ENCODE assay signal across 10 cellular contexts in the genomic region with DNA sequence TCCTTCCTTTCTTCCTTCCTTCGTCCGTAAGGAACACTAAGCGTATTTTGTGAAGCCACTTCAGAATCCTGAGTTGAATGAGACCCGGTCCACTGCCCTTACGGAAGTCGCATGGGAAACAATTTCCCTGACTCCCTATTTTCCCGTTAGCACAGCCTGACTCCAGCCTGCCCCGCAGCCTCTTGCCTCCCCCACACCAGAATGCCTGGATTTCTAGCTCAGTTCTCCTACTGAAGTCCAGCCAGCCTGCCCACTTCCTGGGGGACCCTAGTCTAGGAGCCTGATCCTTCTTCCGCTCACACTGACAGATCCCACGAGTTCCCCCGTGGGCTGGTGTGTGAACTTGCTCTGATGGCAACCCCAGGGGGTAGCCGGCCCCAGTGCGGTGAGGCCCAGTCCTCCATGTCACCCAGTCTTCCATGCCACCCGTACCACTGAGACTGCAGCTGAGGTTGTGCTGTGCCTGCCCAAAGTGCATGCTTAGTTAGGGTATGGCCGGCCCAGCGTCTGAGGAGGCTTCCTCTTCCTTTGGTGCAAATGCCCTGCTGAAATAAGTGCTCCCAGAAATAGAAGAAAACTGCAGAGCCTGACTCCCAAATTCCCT. TPM values are rescaled to one million over a fixed set of nuclear protein-coding genes. Genes with fewer than 3 reads are reported as not detected.
A peak's percentile ranks its signal among the peaks of the same experiment; 100 is the strongest.
DNase-seq lines count a peak whose midpoint lies in the region; ATAC-seq, FAIRE-seq and TF ChIP-seq lines count a peak whose summit lies in the region.
"Had no signal": no experiment of that assay in that cellular context is flagged by ENCODE, and none has a peak within 500 bp of the region (broad histone marks: within the 10 kb centered on the region; RNA-seq: fewer than 3 reads in every experiment).

No MANE protein-coding gene starts in this region.

- 84 to 86% methylated on average over 16 of the region's 16 CpGs for WGBS in esophagus, 2 donors
- 77 to 79% (median 78%) methylated on average over 16 of the region's 16 CpGs for WGBS in small intestine, 3 donors

- peaks cover 0 to 7% of the 10 kb centered on the region in 2 donors for H3K36me3 ChIP-seq in esophagus (ENCODE audit: control insufficient read depth in 2 of 2, insufficient read depth in 2 of 2, low read length in 1 of 2)
- no peaks in the 10 kb centered on the region for H3K36me3 ChIP-seq in small intestine (ENCODE audit: control insufficient read depth in 2 of 2, insufficient read depth in 2 of 2, low read length in 2 of 2)

- H3K27me3 ChIP-seq in esophagus (ENCODE audit: control insufficient read depth in 1 of 2, insufficient read depth in 2 of 2, low read length in 2 of 2) (no peaks in the 10 kb centered on the region), small intestine (ENCODE audit: control insufficient read depth in 2 of 2, insufficient read depth in 2 of 2, low read length in 2 of 2) (no peaks in the 10 kb centered on the region)

- ATAC-seq in GM19328 (IDR thresholded peaks at IDR 0.05; ENCODE audit: unreplicated experiment) (peak; percentile 5), HG03139 (IDR thresholded peaks at IDR 0.05; ENCODE audit: unreplicated experiment) (peak; percentile 19)

- DNase-seq in small intestine (no peak), amygdala (lab: John Stamatoyannopoulos, UW) (no peak), DMS 273 treated with DMSO at 0.1 percent for 48 hours (lab: John Stamatoyannopoulos, UW) (no peak), D721Med (ENCODE audit: insufficient read length, low spot score) (no peak), SHP77 treated with DMSO at 0.1 percent for 48 hours (lab: John Stamatoyannopoulos, UW) (no peak)
- DNase-seq: NCI-H446 treated with DMSO at 0.1 percent for 48 hours; stimulated activated naive CD4-positive, alpha-beta T cell treated with Interleukin-2 at 50 U/mL for 16 hours had no signal

- H3K27ac ChIP-seq in esophagus (ENCODE audit: low read depth in 2 of 2, low read length in 1 of 2) (peak overlapping the region; percentile 12 to 75), small intestine (ENCODE audit: low read depth in 1 of 2, low read length in 1 of 2) (peak overlapping the region; percentile 8 to 84)

- H3K4me3 ChIP-seq in esophagus (ENCODE audit: low read depth in 1 of 2, low read length in 2 of 2) (no peak overlapping the region), small intestine (ENCODE audit: low read depth in 1 of 2, low read length in 2 of 2) (no peak overlapping the region)

- H3K4me1 ChIP-seq in esophagus (ENCODE audit: control insufficient read depth in 2 of 2, insufficient read depth in 2 of 2, low read length in 1 of 2) = peaks cover 0 to 6% of the 10 kb centered on the region in 2 donors
- H3K4me1 ChIP-seq in small intestine (ENCODE audit: control insufficient read depth in 2 of 2, insufficient read depth in 1 of 2, low read depth in 1 of 2, low read length in 1 of 2) = peaks cover under 1 to 11% of the 10 kb centered on the region in 2 donors

- no peak for TF ChIP-seq CTCF in D721Med (IDR thresholded peaks at IDR 0.05; ENCODE audit: insufficient read depth, missing control alignments)

- H3K9me3 ChIP-seq in esophagus (ENCODE audit: control insufficient read depth in 2 of 2, insufficient read depth in 1 of 2, low read depth in 1 of 2, low read length in 1 of 2) = no peaks in the 10 kb centered on the region
- no peaks in the 10 kb centered on the region for H3K9me3 ChIP-seq in small intestine (ENCODE audit: control insufficient read depth, low read depth)

- FAIRE-seq in small intestine (lab: Jason Lieb, UNC) (no peak), D721Med (lab: Jason Lieb, UNC) (no peak)

RNA-seq across cellular contexts. Expression of a gene that starts 31.6 kb away (rescaled TPM):
- polyA plus RNA-seq in esophagus (10 to 100 TPM; 78.0 to 99.1 TPM), small intestine (10 to 100 TPM; 42.4 to 47.2 (median 43.8) TPM)
